In the genomic region with DNA sequence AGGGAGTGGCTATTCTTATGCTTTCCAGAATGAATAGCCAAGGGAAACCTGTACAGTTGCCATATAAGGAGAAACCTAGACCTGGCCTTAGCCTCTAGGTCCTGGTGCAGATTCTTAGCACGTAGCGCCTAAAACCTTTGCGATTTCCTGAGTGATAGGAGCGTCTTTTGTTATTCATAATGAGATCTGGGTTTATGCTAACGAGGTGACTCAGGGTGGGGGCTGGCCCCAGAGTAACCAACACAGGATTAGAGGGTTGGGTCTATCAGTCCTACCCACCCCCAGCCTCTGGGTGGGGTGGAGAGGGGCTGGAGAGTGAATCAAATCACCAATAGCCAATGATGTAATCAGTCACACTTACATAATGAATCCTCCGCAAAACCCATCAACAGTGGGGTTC, we compare ENCODE assay signal across 23 cellular contexts.
DNase-seq lines count a peak whose midpoint lies in the region; ATAC-seq, FAIRE-seq and TF ChIP-seq lines count a peak whose summit lies in the region.
"Had no signal": no experiment of that assay in that cellular context is flagged by ENCODE, and none has a peak within 500 bp of the region (broad histone marks: within the 10 kb centered on the region; RNA-seq: fewer than 3 reads in every experiment).

No MANE protein-coding gene starts in this region.

- no peaks in the 10 kb centered on the region for H3K9me2 ChIP-seq in GM23338 (ENCODE audit: insufficient read depth)
- H3K9me2 ChIP-seq: SK-N-SH had no signal

- peak; percentile 41 for DNase-seq in activated CD8-positive, alpha-beta T cell treated with anti-CD3 and anti-CD28 coated beads for 36 hours
- DNase-seq in activated CD8-positive, alpha-beta T cell treated with anti-CD3 and anti-CD28 coated beads, Interleukin-2, amount 10 ng/mL, durations not matched to agents 7 days and 5 days = no peak
- DNase-seq in GM23338 (ENCODE audit: low spot score) (peak; percentile 82), astrocyte (ENCODE audit: low read depth) (peak; percentile 37), neural progenitor cell (ENCODE audit: low spot score) (peak; percentile 49), foreskin fibroblast (no peak), NCI-H2107 (lab: John Stamatoyannopoulos, UW) (no peak)
- DNase-seq: ACHN; activated CD4-positive, alpha-beta T cell treated with anti-CD3 and anti-CD28 coated beads for 1 hour; anterior cingulate cortex; Kasumi-1; NCI-H1105; NCI-H2171 treated with DMSO at 0.1 percent for 48 hours; SK-N-SH; stimulated activated CD4-positive, alpha-beta T cell treated with anti-CD3 and anti-CD28 coated beads, Interleukin-12 subunit alpha, Interleukin-12 subunit beta, amount 100 ng/mL, for 4 hours; T-helper 9 cell; transverse colon had no signal

- H3K4me1 Mint-ChIP-seq in activated CD8-positive, alpha-beta T cell treated with anti-CD3 and anti-CD28 coated beads for 36 hours (ENCODE audit: low read depth) = peaks cover 2% of the 10 kb centered on the region
- H3K4me1 Mint-ChIP-seq in activated CD8-positive, alpha-beta T cell treated with anti-CD3 and anti-CD28 coated beads, Interleukin-2, amount 10 ng/mL, durations not matched to agents 7 days and 5 days (ENCODE audit: low read depth) = no peaks in the 10 kb centered on the region
- peaks cover 36% of the 10 kb centered on the region for H3K4me1 Mint-ChIP-seq in GM23338
- H3K4me1 Mint-ChIP-seq in astrocyte (ENCODE audit: low read depth, unreplicated experiment) = no peaks in the 10 kb centered on the region
- H3K4me1 Mint-ChIP-seq in neural progenitor cell = peaks cover 42% of the 10 kb centered on the region

- H3K79me2 ChIP-seq in GM23338 (replicated peaks; ENCODE audit: insufficient read depth) (no peaks in the 10 kb centered on the region), astrocyte (ENCODE audit: insufficient read depth, low read length) (no peaks in the 10 kb centered on the region), neural progenitor cell (ENCODE audit: low read depth) (no peaks in the 10 kb centered on the region)

- H3K4me3 Mint-ChIP-seq in activated CD8-positive, alpha-beta T cell treated with anti-CD3 and anti-CD28 coated beads for 36 hours = no peak overlapping the region
- H3K4me3 Mint-ChIP-seq in activated CD8-positive, alpha-beta T cell treated with anti-CD3 and anti-CD28 coated beads, Interleukin-2, amount 10 ng/mL, durations not matched to agents 7 days and 5 days = no peak overlapping the region
- H3K4me3 Mint-ChIP-seq in GM23338 (no peak overlapping the region), astrocyte (ENCODE audit: unreplicated experiment) (no peak overlapping the region), neural progenitor cell (no peak overlapping the region)
- H3K4me3 Mint-ChIP-seq: CD4-positive, CD25-positive, alpha-beta regulatory T cell; stimulated activated memory B cell treated with anti-CD40 and anti-IgM and Interleukin-4, amounts not matched to agents 10 μg/mL and 1 μg/mL and 100 μg/mL, for 72 hours had no signal

- intact Hi-C loops in activated CD8-positive, alpha-beta T cell treated with anti-CD3 and anti-CD28 coated beads for 36 hours (cut with micrococcal nuclease) = no loop called here

- H3K9me3 ChIP-seq in astrocyte (ENCODE audit: insufficient read depth, low read depth, low read length) (no peaks in the 10 kb centered on the region), neural progenitor cell (ENCODE audit: low read depth) (no peaks in the 10 kb centered on the region)
- H3K9me3 ChIP-seq: heart left ventricle, SK-N-SH, transverse colon had no signal

- H4K20me1 ChIP-seq in GM23338 (replicated peaks; ENCODE audit: insufficient read depth) (no peaks in the 10 kb centered on the region), astrocyte (ENCODE audit: insufficient read depth, low read length) (peaks cover 3% of the 10 kb centered on the region), neural progenitor cell (ENCODE audit: low read depth) (no peaks in the 10 kb centered on the region)

- TF ChIP-seq CTCF in activated CD8-positive, alpha-beta T cell treated with anti-CD3 and anti-CD28 coated beads for 36 hours (IDR thresholded peaks at IDR 0.05) = no peak
- TF ChIP-seq CTCF in GM23338 (conservative IDR thresholded peaks at IDR 0.05; ENCODE audit: low read depth in 2 of 2) (no peak), astrocyte (IDR thresholded peaks at IDR 0.05; ENCODE audit: insufficient read depth, low read depth, low read length) (no peak), neural progenitor cell (IDR thresholded peaks at IDR 0.05) (no peak), foreskin fibroblast (IDR thresholded peaks at IDR 0.05; ENCODE audit: low read depth, low read length) (no peak)

- H2AFZ ChIP-seq in GM23338 = no peak overlapping the region
- H2AFZ ChIP-seq in astrocyte (ENCODE audit: low read depth, low read length) = peak overlapping the region; percentile 24
- H2AFZ ChIP-seq in neural progenitor cell (replicated peaks) = no peak overlapping the region

- H3K9me3 Mint-ChIP-seq in activated CD8-positive, alpha-beta T cell treated with anti-CD3 and anti-CD28 coated beads for 36 hours = no peaks in the 10 kb centered on the region
- H3K9me3 Mint-ChIP-seq in activated CD8-positive, alpha-beta T cell treated with anti-CD3 and anti-CD28 coated beads, Interleukin-2, amount 10 ng/mL, durations not matched to agents 7 days and 5 days (ENCODE audit: insufficient read depth) = no peaks in the 10 kb centered on the region
- H3K9me3 Mint-ChIP-seq in GM23338 (peaks cover 16% of the 10 kb centered on the region), astrocyte (ENCODE audit: unreplicated experiment) (peaks cover 6% of the 10 kb centered on the region), neural progenitor cell (peaks cover 3% of the 10 kb centered on the region)
- H3K9me3 Mint-ChIP-seq: activated T-helper 2 cell treated with anti-CD3 and anti-CD28 coated beads, Interferon-gamma antibody, Interleukin-2, Interleukin-4, amounts not matched to agents 10 μg/mL and 5 μg/mL and 100 μg/mL, durations not matched to agents 14 hours and 24 hours and 36 hours; stimulated activated memory B cell treated with anti-CD40 and anti-IgM and Interleukin-4, amounts not matched to agents 10 μg/mL and 1 μg/mL and 100 μg/mL, for 72 hours had no signal

- no peak overlapping the region for H3K27ac Mint-ChIP-seq in activated CD8-positive, alpha-beta T cell treated with anti-CD3 and anti-CD28 coated beads for 36 hours
- H3K27ac Mint-ChIP-seq in activated CD8-positive, alpha-beta T cell treated with anti-CD3 and anti-CD28 coated beads, Interleukin-2, amount 10 ng/mL, durations not matched to agents 7 days and 5 days = no peak overlapping the region
- H3K27ac Mint-ChIP-seq in GM23338 (peak overlapping the region; percentile 92), astrocyte (ENCODE audit: unreplicated experiment) (peak overlapping the region; percentile 34), neural progenitor cell (no peak overlapping the region)
- H3K27ac Mint-ChIP-seq: activated T-helper 2 cell treated with anti-CD3 and anti-CD28 coated beads, Interferon-gamma antibody, Interleukin-2, Interleukin-4, amounts not matched to agents 10 μg/mL and 5 μg/mL and 100 μg/mL, durations not matched to agents 14 hours and 24 hours and 36 hours had no signal

- FAIRE-seq in astrocyte (lab: Jason Lieb, UNC) = no peak
- FAIRE-seq: RCC 7860 had no signal

- peak; percentile 80 for ATAC-seq in activated CD8-positive, alpha-beta T cell treated with anti-CD3 and anti-CD28 coated beads for 36 hours
- no peak for ATAC-seq in activated CD8-positive, alpha-beta T cell treated with anti-CD3 and anti-CD28 coated beads, Interleukin-2, amount 10 ng/mL, durations not matched to agents 7 days and 5 days
- ATAC-seq in GM23338 (peak; percentile 93), HG02970 (IDR thresholded peaks at IDR 0.05; ENCODE audit: low FRiP score, unreplicated experiment) (no peak)
- ATAC-seq: heart left ventricle; stimulated activated memory B cell treated with anti-CD40 and anti-IgM and Interleukin-4, amounts not matched to agents 10 μg/mL and 1 μg/mL and 100 μg/mL, for 72 hours had no signal

- no peaks in the 10 kb centered on the region for H3F3A ChIP-seq in GM23338 (replicated peaks; ENCODE audit: low read depth)
- H3F3A ChIP-seq in neural progenitor cell (ENCODE audit: low read depth) = peaks cover 7% of the 10 kb centered on the region

- H3K27ac ChIP-seq in GM23338 (ENCODE audit: low read depth) (no peak overlapping the region), astrocyte (ENCODE audit: low read depth, low read length) (no peak overlapping the region), neural progenitor cell (no peak overlapping the region)
- H3K27ac ChIP-seq: heart left ventricle, transverse colon had no signal

- H3K4me3 ChIP-seq in GM23338 = no peak overlapping the region
- no peak overlapping the region for H3K4me3 ChIP-seq in astrocyte (ENCODE audit: insufficient read depth, low read depth, low read length)
- H3K4me3 ChIP-seq in neural progenitor cell = no peak overlapping the region
- no peak overlapping the region for H3K4me3 ChIP-seq in foreskin fibroblast (ENCODE audit: low read depth in 1 of 2, low read length in 2 of 2)
- H3K4me3 ChIP-seq: heart left ventricle, transverse colon had no signal

- H3K27me3 Mint-ChIP-seq in activated CD8-positive, alpha-beta T cell treated with anti-CD3 and anti-CD28 coated beads for 36 hours = no peaks in the 10 kb centered on the region
- no peaks in the 10 kb centered on the region for H3K27me3 Mint-ChIP-seq in activated CD8-positive, alpha-beta T cell treated with anti-CD3 and anti-CD28 coated beads, Interleukin-2, amount 10 ng/mL, durations not matched to agents 7 days and 5 days (ENCODE audit: low read depth)
- H3K27me3 Mint-ChIP-seq in GM23338 (ENCODE audit: insufficient read depth, low read depth, poor library complexity) (peaks cover 11% of the 10 kb centered on the region), astrocyte (ENCODE audit: low read depth, unreplicated experiment) (peaks cover 8% of the 10 kb centered on the region), neural progenitor cell (ENCODE audit: insufficient read depth, low read depth) (peaks cover 16% of the 10 kb centered on the region)
- H3K27me3 Mint-ChIP-seq: CD4-positive, CD25-positive, alpha-beta regulatory T cell; stimulated activated memory B cell treated with anti-CD40 and anti-IgM and Interleukin-4, amounts not matched to agents 10 μg/mL and 1 μg/mL and 100 μg/mL, for 72 hours had no signal

- no peaks in the 10 kb centered on the region for H3K36me3 ChIP-seq in GM23338 (ENCODE audit: insufficient read depth)
- H3K36me3 ChIP-seq in astrocyte (ENCODE audit: insufficient read depth, low read length) = no peaks in the 10 kb centered on the region
- H3K36me3 ChIP-seq in neural progenitor cell = no peaks in the 10 kb centered on the region
- H3K36me3 ChIP-seq: transverse colon had no signal

- H3K27me3 ChIP-seq in GM23338 (ENCODE audit: insufficient read depth) (no peaks in the 10 kb centered on the region), astrocyte (ENCODE audit: insufficient read depth, low read length) (no peaks in the 10 kb centered on the region), neural progenitor cell (no peaks in the 10 kb centered on the region)
- H3K27me3 ChIP-seq: heart left ventricle, transverse colon had no signal

- POLR2A ChIA-PET in activated CD8-positive, alpha-beta T cell treated with anti-CD3 and anti-CD28 coated beads for 36 hours (lab: Charles Lee) = no interaction called here
- POLR2A ChIA-PET in activated CD8-positive, alpha-beta T cell treated with anti-CD3 and anti-CD28 coated beads, Interleukin-2, amount 10 ng/mL, durations not matched to agents 7 days and 5 days (lab: Charles Lee) = no interaction called here

- H3K9ac ChIP-seq in astrocyte (ENCODE audit: low read length) = no peak overlapping the region
- H3K9ac ChIP-seq in neural progenitor cell = no peak overlapping the region
- H3K9ac ChIP-seq: SK-N-SH had no signal

- H3K4me1 ChIP-seq in GM23338 (ENCODE audit: insufficient read depth) (peaks cover 23% of the 10 kb centered on the region), astrocyte (ENCODE audit: insufficient read depth, low read length) (no peaks in the 10 kb centered on the region), neural progenitor cell (peaks cover 20% of the 10 kb centered on the region)
- H3K4me1 ChIP-seq: transverse colon had no signal

- H3K36me3 Mint-ChIP-seq in activated CD8-positive, alpha-beta T cell treated with anti-CD3 and anti-CD28 coated beads for 36 hours (ENCODE audit: low read depth) = peaks cover 1% of the 10 kb centered on the region
- peaks cover 1% of the 10 kb centered on the region for H3K36me3 Mint-ChIP-seq in activated CD8-positive, alpha-beta T cell treated with anti-CD3 and anti-CD28 coated beads, Interleukin-2, amount 10 ng/mL, durations not matched to agents 7 days and 5 days (ENCODE audit: low read depth)
- H3K36me3 Mint-ChIP-seq in GM23338 (ENCODE audit: low read depth) = peaks cover 29% of the 10 kb centered on the region
- H3K36me3 Mint-ChIP-seq in astrocyte (ENCODE audit: low read depth, unreplicated experiment) = peaks cover 13% of the 10 kb centered on the region
- no peaks in the 10 kb centered on the region for H3K36me3 Mint-ChIP-seq in neural progenitor cell

- H3K4me2 ChIP-seq in GM23338 = peak overlapping the region; percentile 6; the same call in 1 of the 2 replicates
- H3K4me2 ChIP-seq in astrocyte (ENCODE audit: low read length) = peak overlapping the region; percentile 12
- H3K4me2 ChIP-seq in neural progenitor cell = peak overlapping the region; percentile 11
- H3K4me2 ChIP-seq: SK-N-SH had no signal

- CTCF ChIA-PET in activated CD8-positive, alpha-beta T cell treated with anti-CD3 and anti-CD28 coated beads for 36 hours (lab: Charles Lee) = interaction anchor here (1.0 kb wide), 1 partner anchor 114 kb away, joined by 3 read pairs; no protein-coding TSS in a partner anchor
- CTCF ChIA-PET in activated CD8-positive, alpha-beta T cell treated with anti-CD3 and anti-CD28 coated beads, Interleukin-2, amount 10 ng/mL, durations not matched to agents 7 days and 5 days (lab: Charles Lee) = no interaction called here

Comparison
In these comparisons a context has a peak if more than half of its experiments do, and no peak if none do; other contexts are left out.
1. ATAC-seq: peak in activated CD8-positive, alpha-beta T cell treated with anti-CD3 and anti-CD28 coated beads for 36 hours (single experiment) and GM23338 (single experiment); none in activated CD8-positive, alpha-beta T cell treated with anti-CD3 and anti-CD28 coated beads, Interleukin-2, amount 10 ng/mL, durations not matched to agents 7 days and 5 days (single experiment) and HG02970 (single experiment).
2. DNase-seq: peak in activated CD8-positive, alpha-beta T cell treated with anti-CD3 and anti-CD28 coated beads for 36 hours (single experiment), GM23338 (single experiment), astrocyte (single experiment) and neural progenitor cell (single experiment); none in activated CD8-positive, alpha-beta T cell treated with anti-CD3 and anti-CD28 coated beads, Interleukin-2, amount 10 ng/mL, durations not matched to agents 7 days and 5 days (single experiment), foreskin fibroblast (0 of 2) and NCI-H2107 (single experiment).
3. H3K27ac Mint-ChIP-seq: peak in GM23338 (single experiment) and astrocyte (single experiment); none in activated CD8-positive, alpha-beta T cell treated with anti-CD3 and anti-CD28 coated beads for 36 hours (single experiment), activated CD8-positive, alpha-beta T cell treated with anti-CD3 and anti-CD28 coated beads, Interleukin-2, amount 10 ng/mL, durations not matched to agents 7 days and 5 days (single experiment) and neural progenitor cell (single experiment).
4. Peak in every context shown above with its lines, with median percentiles within 50 percentile points of each other: H3K4me2 ChIP-seq.